Comparison of ENCODE assay signal across 8 cellular contexts in genomic region chr16:68064791-68065365, GRCh38. TPM values are rescaled to one million over a fixed set of nuclear protein-coding genes. Genes with fewer than 3 reads are reported as not detected.
DNase-seq lines count a peak whose midpoint lies in the region; ATAC-seq lines count a peak whose summit lies in the region.

No MANE protein-coding gene starts in this region.

- peak; percentile 79 to 87 for ATAC-seq in activated CD4-positive, CD25-positive, alpha-beta regulatory T cell treated with anti-CD3 and anti-CD28 coated beads, Interleukin-2, amount 50 U/mL, for 24 hours
- peak; percentile 86 for ATAC-seq in left lobe of liver
- no peak for ATAC-seq in GM21717 (IDR thresholded peaks at IDR 0.05; ENCODE audit: unreplicated experiment)

- DNase-seq in SIG-M5 treated with dmso at 0.1 percent for 504 hours (lab: John Stamatoyannopoulos, UW; ENCODE audit: unreplicated experiment) = peak; percentile 65
- no peak for DNase-seq in SIG-M5 (lab: John Stamatoyannopoulos, UW)
- DNase-seq in NCI-H2107 (lab: John Stamatoyannopoulos, UW) = peak; percentile 40
- DNase-seq in central memory CD4-positive, alpha-beta T cell = peak; percentile 59
- peak; percentile 74 for DNase-seq in left lobe of liver (ENCODE audit: low spot score)
- peak; percentile 61 for DNase-seq in stimulated activated CD4-positive, alpha-beta T cell treated with anti-CD3 and anti-CD28 coated beads, Interleukin-4, amount 100 ng/mL, for 4 hours

RNA-seq across cellular contexts. Expression of gene NFATC3, which starts 20.3 kb away (rescaled TPM):
- 27.6 TPM for total RNA-seq in left lobe of liver

RNA-seq across cellular contexts. Expression of gene DUS2, which starts 41.8 kb away (rescaled TPM):
- total RNA-seq in left lobe of liver = 7.6 TPM

RNA-seq across cellular contexts. Expression of gene DDX28, which starts 41.8 kb away (rescaled TPM):
- 5.1 TPM for total RNA-seq in left lobe of liver

RNA-seq across cellular contexts. Expression of gene DPEP2NB, which starts 49.2 kb away (rescaled TPM):
- total RNA-seq in left lobe of liver = not detected
